ENCODE assay signal across 1 cellular context in the genomic region with DNA sequence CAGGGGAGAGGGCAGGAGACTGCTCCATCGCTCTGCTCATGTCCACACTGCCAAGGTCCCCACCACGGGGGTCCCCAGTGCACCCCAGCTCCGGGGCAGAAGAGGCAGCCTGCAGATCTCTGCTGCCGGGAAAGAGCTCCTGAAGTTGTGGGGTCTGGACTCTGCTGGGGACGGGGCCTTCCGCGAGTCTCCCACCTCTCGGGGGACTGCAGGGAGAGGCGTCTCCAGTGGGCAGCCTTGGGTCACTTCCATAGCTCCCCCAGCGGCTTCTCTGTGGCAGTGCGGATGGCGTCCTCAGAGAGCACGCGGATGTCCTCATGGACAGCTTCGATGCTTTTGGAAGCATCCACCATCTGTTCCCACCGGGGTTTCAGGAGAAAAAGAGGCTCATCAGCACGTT.
TF ChIP-seq lines count a peak whose summit lies in the region.

No MANE protein-coding gene starts in this region.

TF ChIP-seq in K562, 482 proteins besides CTCF, POLR2A, EP300 and RAD21:
- TF ChIP-seq POLR2G (IDR thresholded peaks at IDR 0.05; ENCODE audit: low read depth, low read length) (peak; percentile 60), RBFOX2 (IDR thresholded peaks at IDR 0.05; ENCODE audit: low read depth, low read length) (0 out of 2 replicates have a peak, but pooled peaks have one; percentile 9), HEY1 (CRISPR knock-in tag; IDR thresholded peaks at IDR 0.05; ENCODE audit: borderline replicate concordance) (no peak), MIER1 (IDR thresholded peaks at IDR 0.05; ENCODE audit: low read depth) (no peak), GTF2E2 (tag; IDR thresholded peaks at IDR 0.05) (no peak), E2F3 (CRISPR knock-in tag; IDR thresholded peaks at IDR 0.05) (no peak)
- TF ChIP-seq, protein P1, sequence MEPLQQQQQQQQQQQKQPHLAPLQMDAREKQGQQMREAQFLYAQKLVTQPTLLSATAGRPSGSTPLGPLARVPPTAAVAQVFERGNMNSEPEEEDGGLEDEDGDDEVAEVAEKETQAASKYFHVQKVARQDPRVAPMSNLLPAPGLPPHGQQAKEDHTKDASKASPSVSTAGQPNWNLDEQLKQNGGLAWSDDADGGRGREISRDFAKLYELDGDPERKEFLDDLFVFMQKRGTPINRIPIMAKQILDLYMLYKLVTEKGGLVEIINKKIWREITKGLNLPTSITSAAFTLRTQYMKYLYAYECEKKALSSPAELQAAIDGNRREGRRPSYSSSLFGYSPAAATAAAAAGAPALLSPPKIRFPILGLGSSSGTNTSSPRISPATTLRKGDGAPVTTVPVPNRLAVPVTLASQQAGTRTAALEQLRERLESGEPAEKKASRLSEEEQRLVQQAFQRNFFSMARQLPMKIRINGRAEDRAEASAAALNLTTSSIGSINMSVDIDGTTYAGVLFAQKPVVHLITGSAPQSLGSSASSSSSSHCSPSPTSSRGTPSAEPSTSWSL (CRISPR knock-in tag; IDR thresholded peaks at IDR 0.05; ENCODE audit: borderline replicate concordance): no peak
- TF ChIP-seq, protein P2, sequence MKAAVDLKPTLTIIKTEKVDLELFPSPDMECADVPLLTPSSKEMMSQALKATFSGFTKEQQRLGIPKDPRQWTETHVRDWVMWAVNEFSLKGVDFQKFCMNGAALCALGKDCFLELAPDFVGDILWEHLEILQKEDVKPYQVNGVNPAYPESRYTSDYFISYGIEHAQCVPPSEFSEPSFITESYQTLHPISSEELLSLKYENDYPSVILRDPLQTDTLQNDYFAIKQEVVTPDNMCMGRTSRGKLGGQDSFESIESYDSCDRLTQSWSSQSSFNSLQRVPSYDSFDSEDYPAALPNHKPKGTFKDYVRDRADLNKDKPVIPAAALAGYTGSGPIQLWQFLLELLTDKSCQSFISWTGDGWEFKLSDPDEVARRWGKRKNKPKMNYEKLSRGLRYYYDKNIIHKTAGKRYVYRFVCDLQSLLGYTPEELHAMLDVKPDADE (conservative IDR thresholded peaks at IDR 0.05; ENCODE audit: control insufficient read depth, low read depth, low read length): no peak
- TF ChIP-seq, protein P3, sequence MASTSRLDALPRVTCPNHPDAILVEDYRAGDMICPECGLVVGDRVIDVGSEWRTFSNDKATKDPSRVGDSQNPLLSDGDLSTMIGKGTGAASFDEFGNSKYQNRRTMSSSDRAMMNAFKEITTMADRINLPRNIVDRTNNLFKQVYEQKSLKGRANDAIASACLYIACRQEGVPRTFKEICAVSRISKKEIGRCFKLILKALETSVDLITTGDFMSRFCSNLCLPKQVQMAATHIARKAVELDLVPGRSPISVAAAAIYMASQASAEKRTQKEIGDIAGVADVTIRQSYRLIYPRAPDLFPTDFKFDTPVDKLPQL (IDR thresholded peaks at IDR 0.05; ENCODE audit: extremely low read depth, insufficient read length): no peak
- TF ChIP-seq, protein P4, sequence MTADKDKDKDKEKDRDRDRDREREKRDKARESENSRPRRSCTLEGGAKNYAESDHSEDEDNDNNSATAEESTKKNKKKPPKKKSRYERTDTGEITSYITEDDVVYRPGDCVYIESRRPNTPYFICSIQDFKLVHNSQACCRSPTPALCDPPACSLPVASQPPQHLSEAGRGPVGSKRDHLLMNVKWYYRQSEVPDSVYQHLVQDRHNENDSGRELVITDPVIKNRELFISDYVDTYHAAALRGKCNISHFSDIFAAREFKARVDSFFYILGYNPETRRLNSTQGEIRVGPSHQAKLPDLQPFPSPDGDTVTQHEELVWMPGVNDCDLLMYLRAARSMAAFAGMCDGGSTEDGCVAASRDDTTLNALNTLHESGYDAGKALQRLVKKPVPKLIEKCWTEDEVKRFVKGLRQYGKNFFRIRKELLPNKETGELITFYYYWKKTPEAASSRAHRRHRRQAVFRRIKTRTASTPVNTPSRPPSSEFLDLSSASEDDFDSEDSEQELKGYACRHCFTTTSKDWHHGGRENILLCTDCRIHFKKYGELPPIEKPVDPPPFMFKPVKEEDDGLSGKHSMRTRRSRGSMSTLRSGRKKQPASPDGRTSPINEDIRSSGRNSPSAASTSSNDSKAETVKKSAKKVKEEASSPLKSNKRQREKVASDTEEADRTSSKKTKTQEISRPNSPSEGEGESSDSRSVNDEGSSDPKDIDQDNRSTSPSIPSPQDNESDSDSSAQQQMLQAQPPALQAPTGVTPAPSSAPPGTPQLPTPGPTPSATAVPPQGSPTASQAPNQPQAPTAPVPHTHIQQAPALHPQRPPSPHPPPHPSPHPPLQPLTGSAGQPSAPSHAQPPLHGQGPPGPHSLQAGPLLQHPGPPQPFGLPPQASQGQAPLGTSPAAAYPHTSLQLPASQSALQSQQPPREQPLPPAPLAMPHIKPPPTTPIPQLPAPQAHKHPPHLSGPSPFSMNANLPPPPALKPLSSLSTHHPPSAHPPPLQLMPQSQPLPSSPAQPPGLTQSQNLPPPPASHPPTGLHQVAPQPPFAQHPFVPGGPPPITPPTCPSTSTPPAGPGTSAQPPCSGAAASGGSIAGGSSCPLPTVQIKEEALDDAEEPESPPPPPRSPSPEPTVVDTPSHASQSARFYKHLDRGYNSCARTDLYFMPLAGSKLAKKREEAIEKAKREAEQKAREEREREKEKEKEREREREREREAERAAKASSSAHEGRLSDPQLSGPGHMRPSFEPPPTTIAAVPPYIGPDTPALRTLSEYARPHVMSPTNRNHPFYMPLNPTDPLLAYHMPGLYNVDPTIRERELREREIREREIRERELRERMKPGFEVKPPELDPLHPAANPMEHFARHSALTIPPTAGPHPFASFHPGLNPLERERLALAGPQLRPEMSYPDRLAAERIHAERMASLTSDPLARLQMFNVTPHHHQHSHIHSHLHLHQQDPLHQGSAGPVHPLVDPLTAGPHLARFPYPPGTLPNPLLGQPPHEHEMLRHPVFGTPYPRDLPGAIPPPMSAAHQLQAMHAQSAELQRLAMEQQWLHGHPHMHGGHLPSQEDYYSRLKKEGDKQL (CRISPR knock-in tag; IDR thresholded peaks at IDR 0.05; ENCODE audit: borderline replicate concordance): no peak
- TF ChIP-seq, protein P5, sequence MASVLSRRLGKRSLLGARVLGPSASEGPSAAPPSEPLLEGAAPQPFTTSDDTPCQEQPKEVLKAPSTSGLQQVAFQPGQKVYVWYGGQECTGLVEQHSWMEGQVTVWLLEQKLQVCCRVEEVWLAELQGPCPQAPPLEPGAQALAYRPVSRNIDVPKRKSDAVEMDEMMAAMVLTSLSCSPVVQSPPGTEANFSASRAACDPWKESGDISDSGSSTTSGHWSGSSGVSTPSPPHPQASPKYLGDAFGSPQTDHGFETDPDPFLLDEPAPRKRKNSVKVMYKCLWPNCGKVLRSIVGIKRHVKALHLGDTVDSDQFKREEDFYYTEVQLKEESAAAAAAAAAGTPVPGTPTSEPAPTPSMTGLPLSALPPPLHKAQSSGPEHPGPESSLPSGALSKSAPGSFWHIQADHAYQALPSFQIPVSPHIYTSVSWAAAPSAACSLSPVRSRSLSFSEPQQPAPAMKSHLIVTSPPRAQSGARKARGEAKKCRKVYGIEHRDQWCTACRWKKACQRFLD (CRISPR knock-in tag; IDR thresholded peaks at IDR 0.05): no peak
